14 cellular contexts compared by ENCODE assay signal in genomic region chr12:52305921-52306705, GRCh38. TPM values are rescaled to one million over a fixed set of nuclear protein-coding genes. Genes with fewer than 3 reads are reported as not detected.
DNase-seq lines count a peak whose midpoint lies in the region; ATAC-seq and TF ChIP-seq lines count a peak whose summit lies in the region.
"Had no signal": no experiment of that assay in that cellular context is flagged by ENCODE, and none has a peak within 500 bp of the region (broad histone marks: within the 10 kb centered on the region; RNA-seq: fewer than 3 reads in every experiment).

No MANE protein-coding gene starts in this region.

- intact Hi-C loops in ovary (cut with DNase I), result no loop called here

- WGBS in endodermal cell (ENCODE audit: insufficient coverage in 1 of 2, insufficient read length in 1 of 2), 2 experiments, result 54 to 58% methylated on average over 3 to 11 of the region's 11 CpGs
- WGBS in ovary, 3 donors, result 65 to 72% (median 71%) methylated on average over 11 of the region's 11 CpGs

- H3K27ac ChIP-seq in endodermal cell (ENCODE audit: low read depth, low read length), result no peak overlapping the region
- H3K27ac ChIP-seq in ovary, result no peak overlapping the region
- H3K27ac ChIP-seq: gastrocnemius medialis, lower lobe of right lung, uterus had no signal

- H3K4me1 Mint-ChIP-seq in endodermal cell (peaks cover 5% of the 10 kb centered on the region), progenitor cell of endocrine pancreas (ENCODE audit: low read depth) (peaks cover 5% of the 10 kb centered on the region)

- no peaks in the 10 kb centered on the region for H3K36me3 Mint-ChIP-seq in endodermal cell (ENCODE audit: low read depth)
- no peaks in the 10 kb centered on the region for H3K36me3 Mint-ChIP-seq in progenitor cell of endocrine pancreas (ENCODE audit: insufficient read depth)

- TF ChIP-seq EP300 in ovary (IDR thresholded peaks at IDR 0.05), result no peak

- H3K36me3 ChIP-seq in endodermal cell (ENCODE audit: control insufficient read depth, insufficient read depth, low read length), result no peaks in the 10 kb centered on the region
- no peaks in the 10 kb centered on the region for H3K36me3 ChIP-seq in ovary
- H3K36me3 ChIP-seq: gastrocnemius medialis, lower lobe of right lung, uterus had no signal

- no peak for TF ChIP-seq POLR2A in ovary (IDR thresholded peaks at IDR 0.05)

- no peak for ATAC-seq in GM18520 (IDR thresholded peaks at IDR 0.05; ENCODE audit: unreplicated experiment)
- ATAC-seq: gastrocnemius medialis, lower lobe of right lung had no signal

- peaks cover 54% of the 10 kb centered on the region for H3K27me3 Mint-ChIP-seq in endodermal cell (ENCODE audit: insufficient read depth)
- peaks cover 71% of the 10 kb centered on the region for H3K27me3 Mint-ChIP-seq in progenitor cell of endocrine pancreas

- no peak overlapping the region for H3K9ac ChIP-seq in endodermal cell (ENCODE audit: extremely low read depth, low read length, poor library complexity, severe bottlenecking)

- H3K27me3 ChIP-seq in endodermal cell (ENCODE audit: control insufficient read depth, insufficient read depth, low read length, poor library complexity, severe bottlenecking) (peaks cover 49% of the 10 kb centered on the region), ovary (no peaks in the 10 kb centered on the region)
- H3K27me3 ChIP-seq: gastrocnemius medialis, uterus had no signal

- no peak overlapping the region for H3K27ac Mint-ChIP-seq in endodermal cell
- H3K27ac Mint-ChIP-seq in progenitor cell of endocrine pancreas, result no peak overlapping the region
- H3K27ac Mint-ChIP-seq: activated T-cell treated with anti-CD3 and anti-CD28 coated beads, Interleukin-2, amount 50 U/mL, for 24 hours had no signal

- H3K4me3 ChIP-seq in endodermal cell (ENCODE audit: low read length), result no peak overlapping the region
- H3K4me3 ChIP-seq in ovary, result no peak overlapping the region
- H3K4me3 ChIP-seq: gastrocnemius medialis, lower lobe of right lung, uterus had no signal

- no peaks in the 10 kb centered on the region for H3K9me3 ChIP-seq in endodermal cell (ENCODE audit: control insufficient read depth, low read length)
- no peaks in the 10 kb centered on the region for H3K9me3 ChIP-seq in ovary
- H3K9me3 ChIP-seq: gastrocnemius medialis, lower lobe of right lung, uterus had no signal

- H3K4me1 ChIP-seq in endodermal cell (ENCODE audit: control insufficient read depth, insufficient read depth, low read length) (no peaks in the 10 kb centered on the region), ovary (ENCODE audit: insufficient read depth) (no peaks in the 10 kb centered on the region)
- H3K4me1 ChIP-seq: uterus had no signal

- peak; percentile 72 for TF ChIP-seq CTCF in endodermal cell (conservative IDR thresholded peaks at IDR 0.05)
- peak; percentile 50 for TF ChIP-seq CTCF in progenitor cell of endocrine pancreas (IDR thresholded peaks at IDR 0.05; ENCODE audit: unreplicated experiment)
- TF ChIP-seq CTCF in ovary (IDR thresholded peaks at IDR 0.05), result no peak

- DNase-seq in DMS53 (lab: John Stamatoyannopoulos, UW) (peak; percentile 46), DMS53 treated with DMSO at 0.1 percent for 48 hours (lab: John Stamatoyannopoulos, UW; ENCODE audit: unreplicated experiment) (no peak), NCI-H69 (lab: John Stamatoyannopoulos, UW) (peak; percentile 27), endodermal cell (peak; percentile 75), progenitor cell of endocrine pancreas (ENCODE audit: low spot score, unreplicated experiment) (no peak), cerebellar nuclear complex (lab: John Stamatoyannopoulos, UW) (no peak), ovary (no peak)
- DNase-seq: activated T-cell treated with anti-CD3 and anti-CD28 coated beads, Interleukin-2, amount 50 U/mL, for 24 hours; caudate nucleus; lower lobe of right lung; NCI-H1694; uterus had no signal

- H3K4me3 Mint-ChIP-seq in endodermal cell (no peak overlapping the region), progenitor cell of endocrine pancreas (ENCODE audit: low read depth) (no peak overlapping the region)
- H3K4me3 Mint-ChIP-seq: activated T-cell treated with anti-CD3 and anti-CD28 coated beads, Interleukin-2, amount 50 U/mL, for 24 hours had no signal

- H3K9me3 Mint-ChIP-seq in endodermal cell, result no peaks in the 10 kb centered on the region
- no peaks in the 10 kb centered on the region for H3K9me3 Mint-ChIP-seq in progenitor cell of endocrine pancreas (ENCODE audit: low read depth)
- H3K9me3 Mint-ChIP-seq: activated T-cell treated with anti-CD3 and anti-CD28 coated beads, Interleukin-2, amount 50 U/mL, for 24 hours had no signal

RNA-seq across cellular contexts. Expression of gene KRT81, which starts 14.8 kb away (rescaled TPM):
- total RNA-seq in endodermal cell, result not detected
- polyA plus RNA-seq in endodermal cell (2013, experiment 1 of 2), result not detected
- polyA plus RNA-seq in endodermal cell (2013, experiment 2 of 2), result not detected
- total RNA-seq in progenitor cell of endocrine pancreas, result not detected in 2 replicates
- 1 to 10 TPM in 1 of 7 donors, not detected in 6; 1.2 TPM for total RNA-seq in ovary
- not detected for polyA plus RNA-seq in ovary
- total RNA-seq: gastrocnemius medialis, lower lobe of right lung, uterus had no signal

RNA-seq across cellular contexts. Expression of gene KRT83, which starts 15.1 kb away (rescaled TPM):
- total RNA-seq in endodermal cell (not detected), progenitor cell of endocrine pancreas (not detected in 2 replicates), ovary (not detected)
- polyA plus RNA-seq in endodermal cell (2013, experiment 1 of 2), result not detected
- not detected for polyA plus RNA-seq in endodermal cell (2013, experiment 2 of 2)
- not detected for polyA plus RNA-seq in ovary
- total RNA-seq: lower lobe of right lung had no signal

RNA-seq across cellular contexts. Expression of gene KRT86, which starts 31.7 kb away (rescaled TPM):
- total RNA-seq in endodermal cell (not detected), progenitor cell of endocrine pancreas (not detected in 2 replicates), ovary (under 1 TPM in 1 of 7 donors, not detected in 6; 0.69 TPM)
- not detected for polyA plus RNA-seq in endodermal cell (2013, experiment 1 of 2)
- not detected for polyA plus RNA-seq in endodermal cell (2013, experiment 2 of 2)
- polyA plus RNA-seq in ovary, result not detected

Comparison
In these comparisons a context has a peak if more than half of its experiments do, and no peak if none do; other contexts are left out.
1. DNase-seq: peak in DMS53 (single experiment), NCI-H69 (single experiment) and endodermal cell (single experiment); none in DMS53 treated with DMSO at 0.1 percent for 48 hours (single experiment), progenitor cell of endocrine pancreas (single experiment), cerebellar nuclear complex (0 of 2) and ovary (0 of 5).
2. CTCF ChIP-seq: peak in endodermal cell (single experiment) and progenitor cell of endocrine pancreas (single experiment); none in ovary (0 of 3).